ENCODE assay signal across 8 cellular contexts in the genomic region with DNA sequence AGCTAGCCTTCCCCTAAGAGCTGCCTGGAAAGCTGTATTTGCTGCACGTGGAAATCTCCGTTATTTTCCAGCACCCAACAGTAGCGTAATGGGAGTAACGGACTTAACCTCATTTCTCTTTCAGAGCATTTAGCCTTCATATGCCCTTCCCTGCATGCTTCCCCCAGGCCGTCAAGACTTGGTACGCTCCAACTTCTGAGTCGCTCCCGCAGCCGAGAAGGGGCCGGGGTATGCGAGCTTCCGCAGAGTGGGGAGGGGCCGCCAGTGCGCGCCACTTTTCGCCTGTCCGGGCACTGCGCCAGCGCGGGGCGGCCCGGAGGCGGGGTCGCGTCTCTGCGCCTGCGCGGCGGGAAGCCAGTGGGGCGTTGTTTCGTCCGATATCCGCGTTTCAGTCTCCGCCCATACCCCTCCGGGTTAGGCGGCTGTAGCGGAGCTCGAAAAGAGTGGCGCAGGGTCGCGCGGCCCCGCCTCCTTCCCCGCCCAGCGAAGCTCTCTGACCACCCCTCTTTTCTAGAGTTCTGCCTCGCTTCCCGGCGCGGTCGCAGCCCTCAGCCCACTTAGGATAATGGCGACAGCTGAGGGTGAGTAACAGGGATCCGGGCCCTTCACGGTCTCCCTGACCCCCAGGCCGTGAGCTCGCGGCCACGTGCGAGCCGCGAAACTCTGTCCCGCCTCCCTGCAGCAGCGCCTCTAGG. TPM values are rescaled to one million over a fixed set of nuclear protein-coding genes. Genes with fewer than 3 reads are reported as not detected.
DNase-seq lines count a peak whose midpoint lies in the region; ATAC-seq and TF ChIP-seq lines count a peak whose summit lies in the region.

Gene PAICS (plus strand): TSS at position 513 of the 695 bp plus-strand sequence. CDS start 53 bp downstream, at position 566.

- H3K4me1 Mint-ChIP-seq in nephron = peaks cover 36% of the 10 kb centered on the region
- H3K4me1 Mint-ChIP-seq in stimulated activated naive CD8-positive, alpha-beta T cell treated with anti-CD3 and anti-CD28 coated beads, Interleukin-15, Interleukin-2, amounts not matched to agents 100 ng/mL and 50 ng/mL, for 24 hours (ENCODE audit: low read depth) = peaks cover 64% of the 10 kb centered on the region

- peak within 1 kb of the TSS; percentile 92 to 97 (median 97) for H3K4me3 Mint-ChIP-seq in nephron
- peak within 1 kb of the TSS; percentile 99 for H3K4me3 Mint-ChIP-seq in stimulated activated naive CD8-positive, alpha-beta T cell treated with anti-CD3 and anti-CD28 coated beads, Interleukin-15, Interleukin-2, amounts not matched to agents 100 ng/mL and 50 ng/mL, for 24 hours

- no peaks in the 10 kb centered on the region for H3K27me3 ChIP-seq in RWPE2 (ENCODE audit: insufficient read depth, poor library complexity, severe bottlenecking)

- peak; percentile 69 for ATAC-seq in RWPE2 (ENCODE audit: low read depth)

- no peaks in the 10 kb centered on the region for H3K9me3 ChIP-seq in RWPE2 (ENCODE audit: severe bottlenecking)

- TF ChIP-seq CTCF in RWPE2 (IDR thresholded peaks at IDR 0.05; ENCODE audit: poor library complexity, severe bottlenecking) (no peak), fibroblast of pulmonary artery (IDR thresholded peaks at IDR 0.05; ENCODE audit: low read length, missing control alignments) (no peak), nephron (IDR thresholded peaks at IDR 0.05; ENCODE audit: unreplicated experiment in 3 of 3) (no peak)

- peak; percentile 94 for DNase-seq in EH (ENCODE audit: low read depth)
- peak; percentile 90 for DNase-seq in H4 (ENCODE audit: low spot score)
- peak; percentile 94 for DNase-seq in LoVo (ENCODE audit: low spot score)
- DNase-seq in RWPE2 (ENCODE audit: low spot score) = peak; percentile 93
- DNase-seq in activated T-helper 9 cell treated with anti-CD3 and anti-CD28 coated beads, Interleukin-2, amount 50 U/mL, for 16 hours (ENCODE audit: low read depth) = peak; percentile 95
- DNase-seq in fibroblast of pulmonary artery (ENCODE audit: low read depth) = peak; percentile 95

- H3K36me3 ChIP-seq in RWPE2 (ENCODE audit: low read depth) = peaks cover 26% of the 10 kb centered on the region

- H3K4me1 ChIP-seq in RWPE2 (ENCODE audit: insufficient read depth, poor library complexity, severe bottlenecking) = peaks cover 14% of the 10 kb centered on the region

- peak within 1 kb of the TSS; percentile 65 to 93 (median 93) for H3K27ac Mint-ChIP-seq in nephron
- H3K27ac Mint-ChIP-seq in stimulated activated naive CD8-positive, alpha-beta T cell treated with anti-CD3 and anti-CD28 coated beads, Interleukin-15, Interleukin-2, amounts not matched to agents 100 ng/mL and 50 ng/mL, for 24 hours = peak within 1 kb of the TSS; percentile 100

- peaks cover 9% of the 10 kb centered on the region for H3K36me3 Mint-ChIP-seq in nephron (ENCODE audit: low read depth)
- H3K36me3 Mint-ChIP-seq in stimulated activated naive CD8-positive, alpha-beta T cell treated with anti-CD3 and anti-CD28 coated beads, Interleukin-15, Interleukin-2, amounts not matched to agents 100 ng/mL and 50 ng/mL, for 24 hours (ENCODE audit: low read depth) = peaks cover 50% of the 10 kb centered on the region

- no peaks in the 10 kb centered on the region for H3K9me3 Mint-ChIP-seq in nephron
- no peaks in the 10 kb centered on the region for H3K9me3 Mint-ChIP-seq in stimulated activated naive CD8-positive, alpha-beta T cell treated with anti-CD3 and anti-CD28 coated beads, Interleukin-15, Interleukin-2, amounts not matched to agents 100 ng/mL and 50 ng/mL, for 24 hours

- H3K4me3 ChIP-seq in RWPE2 (ENCODE audit: severe bottlenecking) (peak within 1 kb of the TSS; percentile 81), fibroblast of pulmonary artery (replicated peaks; ENCODE audit: low read depth, low read length) (peak within 1 kb of the TSS; percentile 88)

- H3K27me3 Mint-ChIP-seq in nephron (ENCODE audit: low read depth) = no peaks in the 10 kb centered on the region
- no peaks in the 10 kb centered on the region for H3K27me3 Mint-ChIP-seq in stimulated activated naive CD8-positive, alpha-beta T cell treated with anti-CD3 and anti-CD28 coated beads, Interleukin-15, Interleukin-2, amounts not matched to agents 100 ng/mL and 50 ng/mL, for 24 hours

- peak within 1 kb of the TSS; percentile 73 for H3K27ac ChIP-seq in RWPE2 (ENCODE audit: poor library complexity, severe bottlenecking)

RNA-seq across cellular contexts. Expression of gene PAICS, which starts in this region (rescaled TPM):
- 116 and 158 TPM in 2 replicates for total RNA-seq in H4 (2014; rRNA removed; shearing (Covaris generic))

Comparison
In these comparisons a context has a peak if more than half of its experiments do, and no peak if none do; other contexts are left out.
1. Peak in every context shown above with its lines: DNase-seq, ATAC-seq, H3K4me3 ChIP-seq and H3K27ac ChIP-seq.